ENCODE assay signal across 8 cellular contexts in genomic region chr1:3910769-3911520, GRCh38. TPM values are rescaled to one million over a fixed set of nuclear protein-coding genes. Genes with fewer than 3 reads are reported as not detected.
DNase-seq lines count a peak whose midpoint lies in the region; ATAC-seq and TF ChIP-seq lines count a peak whose summit lies in the region.

No MANE protein-coding gene starts in this region.

- H3K27ac Mint-ChIP-seq in activated naive CD4-positive, alpha-beta T cell treated with anti-CD3 and anti-CD28 coated beads, Interleukin-2, amount 50 U/mL, for 72 hours: no peak overlapping the region

- H3K79me2 ChIP-seq in KMS-11 (ENCODE audit: insufficient read depth, low read depth): no peaks in the 10 kb centered on the region

- no peak overlapping the region for H3K4me3 ChIP-seq in KMS-11 (IDR thresholded peaks at IDR 0.05; ENCODE audit: insufficient read depth, low read depth, low read length)
- no peak overlapping the region for H3K4me3 ChIP-seq in SJSA1
- H3K4me3 ChIP-seq in heart right ventricle: no peak overlapping the region

- peak; percentile 31 to 69 for DNase-seq in SJSA1 (ENCODE audit: low read depth in 1 of 2, low spot score in 2 of 2)
- peak; percentile 68 to 83 for DNase-seq in activated naive CD4-positive, alpha-beta T cell treated with anti-CD3 and anti-CD28 coated beads, Interleukin-2, amount 50 U/mL, for 72 hours (ENCODE audit: low spot score in 2 of 2)
- peak; percentile 52 to 70 for DNase-seq in heart right ventricle
- peak; percentile 90 for DNase-seq in retina

- H3K9me3 ChIP-seq in SJSA1 (replicated peaks) (no peaks in the 10 kb centered on the region), heart right ventricle (no peaks in the 10 kb centered on the region)

- H3K36me3 ChIP-seq in KMS-11 (ENCODE audit: insufficient read depth): no peaks in the 10 kb centered on the region
- no peaks in the 10 kb centered on the region for H3K36me3 ChIP-seq in SJSA1
- H3K36me3 ChIP-seq in heart right ventricle: no peaks in the 10 kb centered on the region

- no peaks in the 10 kb centered on the region for H3K9me3 Mint-ChIP-seq in activated naive CD4-positive, alpha-beta T cell treated with anti-CD3 and anti-CD28 coated beads, Interleukin-2, amount 50 U/mL, for 72 hours

- no peaks in the 10 kb centered on the region for H4K20me1 ChIP-seq in KMS-11 (ENCODE audit: insufficient read depth)

- H3K27ac ChIP-seq in KMS-11: no peak overlapping the region
- H3K27ac ChIP-seq in SJSA1: no peak overlapping the region
- H3K27ac ChIP-seq in heart right ventricle: no peak overlapping the region

- H3K4me2 ChIP-seq in KMS-11: no peak overlapping the region

- 8 to 9% methylated on average over 33 of the region's 33 CpGs for WGBS in heart right ventricle, 2 donors

- H3K4me1 ChIP-seq in KMS-11 (ENCODE audit: low read depth, poor library complexity, severe bottlenecking) (no peaks in the 10 kb centered on the region), SJSA1 (replicated peaks) (no peaks in the 10 kb centered on the region), heart right ventricle (peaks cover 0 to 5% (median 0%) of the 10 kb centered on the region in 9 donors)

- H3K27me3 ChIP-seq in KMS-11 (ENCODE audit: insufficient read depth, low read depth): peaks cover 2% of the 10 kb centered on the region; the same call in 1 of the 2 replicates
- H3K27me3 ChIP-seq in SJSA1 (replicated peaks): peaks cover 10% of the 10 kb centered on the region
- peaks cover 0 to 44% (median 30%) of the 10 kb centered on the region in 7 donors for H3K27me3 ChIP-seq in heart right ventricle

- intact Hi-C loops in heart right ventricle (cut with DNase I): loop anchor here in 4 of 10 donors (5.0 to 10.0 kb wide), 6 partner anchors 744 to 1836 kb away; partner anchors contain the start of gene AJAP1 (in 1 of the 4)

- ATAC-seq in activated naive CD4-positive, alpha-beta T cell treated with anti-CD3 and anti-CD28 coated beads, Interleukin-2, amount 50 U/mL, for 72 hours: peak; percentile 73 to 87
- ATAC-seq in heart right ventricle (peak in 7 of 8 donors; percentile 41 to 79 (median 72)), GM19397 (IDR thresholded peaks at IDR 0.05; ENCODE audit: unreplicated experiment) (no peak), GM21576 (IDR thresholded peaks at IDR 0.05; ENCODE audit: unreplicated experiment) (no peak)

- no peak overlapping the region for H3K9ac ChIP-seq in KMS-11

- H3K36me3 Mint-ChIP-seq in activated naive CD4-positive, alpha-beta T cell treated with anti-CD3 and anti-CD28 coated beads, Interleukin-2, amount 50 U/mL, for 72 hours: no peaks in the 10 kb centered on the region

- TF ChIP-seq CTCF in GM12872 (IDR thresholded peaks at IDR 0.05; ENCODE audit: insufficient read depth, low read depth, low read length) (peak; percentile 85), KMS-11 (conservative IDR thresholded peaks at IDR 0.05; ENCODE audit: low read depth, low read length) (peak; percentile 58), heart right ventricle (IDR thresholded peaks at IDR 0.05) (peak; percentile 34 to 75 (median 70))

- no peak overlapping the region for H2AFZ ChIP-seq in KMS-11 (ENCODE audit: low read depth)

RNA-seq across cellular contexts. Expression of gene C1orf174, which starts 10.9 kb away (rescaled TPM):
- total RNA-seq in SJSA1 (2014; rRNA removed; shearing (Covaris generic)): 21.6 and 36.3 TPM in 2 replicates
- total RNA-seq in activated naive CD4-positive, alpha-beta T cell treated with anti-CD3 and anti-CD28 coated beads, Interleukin-2, amount 50 U/mL, for 72 hours: 10 to 100 TPM; 28.9 to 34.7 TPM
- 10 to 100 TPM in 5 of 10 donors, 1 to 10 TPM in 5; 7.5 to 13.4 (median 10.5) TPM for total RNA-seq in heart right ventricle
- polyA plus RNA-seq in heart right ventricle: 10 to 100 TPM; 10.7 to 12.1 TPM

RNA-seq across cellular contexts. Expression of gene DFFB, which starts 53.7 kb away (rescaled TPM):
- total RNA-seq in SJSA1 (2014; rRNA removed; shearing (Covaris generic)): 2.8 and 11.9 TPM in 2 replicates
- total RNA-seq in activated naive CD4-positive, alpha-beta T cell treated with anti-CD3 and anti-CD28 coated beads, Interleukin-2, amount 50 U/mL, for 72 hours: 10 to 100 TPM; 12.0 TPM
- total RNA-seq in heart right ventricle: 1 to 10 TPM; 1.2 to 4.1 (median 2.3) TPM
- 1 to 10 TPM; 1.5 to 7.9 TPM for polyA plus RNA-seq in heart right ventricle

RNA-seq across cellular contexts. Expression of gene CEP104, which starts 53.9 kb away (rescaled TPM):
- total RNA-seq in SJSA1 (2014; rRNA removed; shearing (Covaris generic)): 14.8 and 51.1 TPM in 2 replicates
- total RNA-seq in activated naive CD4-positive, alpha-beta T cell treated with anti-CD3 and anti-CD28 coated beads, Interleukin-2, amount 50 U/mL, for 72 hours: 10 to 100 TPM; 26.9 to 28.3 TPM
- total RNA-seq in heart right ventricle: 10 to 100 TPM; 20.6 to 42.9 (median 29.0) TPM
- 1 to 10 TPM; 4.9 to 7.8 TPM for polyA plus RNA-seq in heart right ventricle

Comparison
In these comparisons a context has a peak if more than half of its experiments do, and no peak if none do; other contexts are left out.
1. ATAC-seq: peak in activated naive CD4-positive, alpha-beta T cell treated with anti-CD3 and anti-CD28 coated beads, Interleukin-2, amount 50 U/mL, for 72 hours (2 of 2) and heart right ventricle (7 of 8); none in GM19397 (single experiment) and GM21576 (single experiment).
2. Peak in every context shown above with its lines, with median percentiles within 50 percentile points of each other: CTCF ChIP-seq and DNase-seq.